1 cellular context compared by ENCODE assay signal in the genomic region with DNA sequence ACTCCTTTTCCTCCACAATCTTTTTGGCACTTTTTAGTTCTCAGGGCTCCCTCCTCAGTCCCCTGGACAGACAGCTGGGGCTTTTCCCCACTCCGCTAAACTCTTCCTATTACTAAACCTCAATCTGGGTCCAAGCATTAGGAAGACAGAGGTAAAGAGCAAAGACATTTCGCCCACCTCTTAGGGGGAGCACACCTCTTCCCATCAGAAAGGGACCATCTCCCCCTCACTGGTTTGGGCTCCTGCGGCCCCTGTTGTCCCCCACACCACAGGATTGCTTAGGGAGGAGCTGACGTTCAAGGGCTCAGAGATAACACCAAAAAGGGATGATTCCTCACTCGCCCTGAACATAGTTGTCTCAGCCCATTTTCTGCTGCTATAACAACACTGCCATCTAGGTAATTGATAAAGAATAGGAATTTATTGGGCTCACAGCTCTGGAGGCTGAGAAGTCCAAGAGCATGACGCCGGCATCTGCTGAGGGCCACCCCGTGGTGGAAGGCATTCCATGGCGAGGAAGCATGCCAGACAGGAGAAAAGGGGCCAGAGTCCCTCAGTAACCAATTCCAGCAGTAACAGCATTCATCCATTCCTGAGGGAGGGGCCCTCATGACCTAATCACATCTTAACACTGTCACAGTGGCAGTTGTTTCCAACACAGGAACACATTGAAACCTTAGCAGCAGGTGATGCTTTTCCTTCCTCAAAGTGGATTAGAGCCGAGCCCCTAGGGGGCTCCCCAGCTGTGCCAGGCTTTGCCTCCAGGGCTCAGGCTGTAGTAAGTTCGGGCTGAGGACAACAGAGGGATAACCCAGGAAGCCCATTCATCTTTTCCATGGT.
TF ChIP-seq lines count a peak whose summit lies in the region.

No MANE protein-coding gene starts in this region.

TF ChIP-seq in SK-N-SH treated with all-trans-retinoic acid at 6 μM for 48 hours, 23 proteins besides CTCF, POLR2A, EP300 and RAD21:
- no peak for TF ChIP-seq ARNTL (CRISPR knock-in tag; IDR thresholded peaks at IDR 0.05; ENCODE audit: borderline replicate concordance, low read depth)
- no peak for TF ChIP-seq TOX (CRISPR knock-in tag; IDR thresholded peaks at IDR 0.05; ENCODE audit: borderline replicate concordance)
- no peak for TF ChIP-seq GLIS3 (CRISPR knock-in tag; IDR thresholded peaks at IDR 0.05)
- TF ChIP-seq, protein P1, sequence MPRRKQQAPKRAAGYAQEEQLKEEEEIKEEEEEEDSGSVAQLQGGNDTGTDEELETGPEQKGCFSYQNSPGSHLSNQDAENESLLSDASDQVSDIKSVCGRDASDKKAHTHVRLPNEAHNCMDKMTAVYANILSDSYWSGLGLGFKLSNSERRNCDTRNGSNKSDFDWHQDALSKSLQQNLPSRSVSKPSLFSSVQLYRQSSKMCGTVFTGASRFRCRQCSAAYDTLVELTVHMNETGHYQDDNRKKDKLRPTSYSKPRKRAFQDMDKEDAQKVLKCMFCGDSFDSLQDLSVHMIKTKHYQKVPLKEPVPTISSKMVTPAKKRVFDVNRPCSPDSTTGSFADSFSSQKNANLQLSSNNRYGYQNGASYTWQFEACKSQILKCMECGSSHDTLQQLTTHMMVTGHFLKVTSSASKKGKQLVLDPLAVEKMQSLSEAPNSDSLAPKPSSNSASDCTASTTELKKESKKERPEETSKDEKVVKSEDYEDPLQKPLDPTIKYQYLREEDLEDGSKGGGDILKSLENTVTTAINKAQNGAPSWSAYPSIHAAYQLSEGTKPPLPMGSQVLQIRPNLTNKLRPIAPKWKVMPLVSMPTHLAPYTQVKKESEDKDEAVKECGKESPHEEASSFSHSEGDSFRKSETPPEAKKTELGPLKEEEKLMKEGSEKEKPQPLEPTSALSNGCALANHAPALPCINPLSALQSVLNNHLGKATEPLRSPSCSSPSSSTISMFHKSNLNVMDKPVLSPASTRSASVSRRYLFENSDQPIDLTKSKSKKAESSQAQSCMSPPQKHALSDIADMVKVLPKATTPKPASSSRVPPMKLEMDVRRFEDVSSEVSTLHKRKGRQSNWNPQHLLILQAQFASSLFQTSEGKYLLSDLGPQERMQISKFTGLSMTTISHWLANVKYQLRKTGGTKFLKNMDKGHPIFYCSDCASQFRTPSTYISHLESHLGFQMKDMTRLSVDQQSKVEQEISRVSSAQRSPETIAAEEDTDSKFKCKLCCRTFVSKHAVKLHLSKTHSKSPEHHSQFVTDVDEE (CRISPR knock-in tag; IDR thresholded peaks at IDR 0.05): no peak
- no peak for TF ChIP-seq ESRRG (CRISPR knock-in tag; IDR thresholded peaks at IDR 0.05)
- TF ChIP-seq, protein P2, sequence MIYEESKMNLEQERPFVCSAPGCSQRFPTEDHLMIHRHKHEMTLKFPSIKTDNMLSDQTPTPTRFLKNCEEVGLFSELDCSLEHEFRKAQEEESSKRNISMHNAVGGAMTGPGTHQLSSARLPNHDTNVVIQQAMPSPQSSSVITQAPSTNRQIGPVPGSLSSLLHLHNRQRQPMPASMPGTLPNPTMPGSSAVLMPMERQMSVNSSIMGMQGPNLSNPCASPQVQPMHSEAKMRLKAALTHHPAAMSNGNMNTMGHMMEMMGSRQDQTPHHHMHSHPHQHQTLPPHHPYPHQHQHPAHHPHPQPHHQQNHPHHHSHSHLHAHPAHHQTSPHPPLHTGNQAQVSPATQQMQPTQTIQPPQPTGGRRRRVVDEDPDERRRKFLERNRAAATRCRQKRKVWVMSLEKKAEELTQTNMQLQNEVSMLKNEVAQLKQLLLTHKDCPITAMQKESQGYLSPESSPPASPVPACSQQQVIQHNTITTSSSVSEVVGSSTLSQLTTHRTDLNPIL (CRISPR knock-in tag; IDR thresholded peaks at IDR 0.05; ENCODE audit: low read depth): no peak
- TF ChIP-seq, protein P3, sequence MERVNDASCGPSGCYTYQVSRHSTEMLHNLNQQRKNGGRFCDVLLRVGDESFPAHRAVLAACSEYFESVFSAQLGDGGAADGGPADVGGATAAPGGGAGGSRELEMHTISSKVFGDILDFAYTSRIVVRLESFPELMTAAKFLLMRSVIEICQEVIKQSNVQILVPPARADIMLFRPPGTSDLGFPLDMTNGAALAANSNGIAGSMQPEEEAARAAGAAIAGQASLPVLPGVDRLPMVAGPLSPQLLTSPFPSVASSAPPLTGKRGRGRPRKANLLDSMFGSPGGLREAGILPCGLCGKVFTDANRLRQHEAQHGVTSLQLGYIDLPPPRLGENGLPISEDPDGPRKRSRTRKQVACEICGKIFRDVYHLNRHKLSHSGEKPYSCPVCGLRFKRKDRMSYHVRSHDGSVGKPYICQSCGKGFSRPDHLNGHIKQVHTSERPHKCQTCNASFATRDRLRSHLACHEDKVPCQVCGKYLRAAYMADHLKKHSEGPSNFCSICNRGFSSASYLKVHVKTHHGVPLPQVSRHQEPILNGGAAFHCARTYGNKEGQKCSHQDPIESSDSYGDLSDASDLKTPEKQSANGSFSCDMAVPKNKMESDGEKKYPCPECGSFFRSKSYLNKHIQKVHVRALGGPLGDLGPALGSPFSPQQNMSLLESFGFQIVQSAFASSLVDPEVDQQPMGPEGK (CRISPR knock-in tag; IDR thresholded peaks at IDR 0.05; ENCODE audit: borderline replicate concordance): no peak
- no peak for TF ChIP-seq ZFP30 (CRISPR knock-in tag; IDR thresholded peaks at IDR 0.05)
- TF ChIP-seq RARB (CRISPR knock-in tag; IDR thresholded peaks at IDR 0.05): no peak
- TF ChIP-seq ZNF8 (CRISPR knock-in tag; IDR thresholded peaks at IDR 0.05): no peak
- no peak for TF ChIP-seq ZC3H10 (CRISPR knock-in tag; IDR thresholded peaks at IDR 0.05)
- TF ChIP-seq ZNF70 (CRISPR knock-in tag; IDR thresholded peaks at IDR 0.05): no peak
- TF ChIP-seq, protein P4, sequence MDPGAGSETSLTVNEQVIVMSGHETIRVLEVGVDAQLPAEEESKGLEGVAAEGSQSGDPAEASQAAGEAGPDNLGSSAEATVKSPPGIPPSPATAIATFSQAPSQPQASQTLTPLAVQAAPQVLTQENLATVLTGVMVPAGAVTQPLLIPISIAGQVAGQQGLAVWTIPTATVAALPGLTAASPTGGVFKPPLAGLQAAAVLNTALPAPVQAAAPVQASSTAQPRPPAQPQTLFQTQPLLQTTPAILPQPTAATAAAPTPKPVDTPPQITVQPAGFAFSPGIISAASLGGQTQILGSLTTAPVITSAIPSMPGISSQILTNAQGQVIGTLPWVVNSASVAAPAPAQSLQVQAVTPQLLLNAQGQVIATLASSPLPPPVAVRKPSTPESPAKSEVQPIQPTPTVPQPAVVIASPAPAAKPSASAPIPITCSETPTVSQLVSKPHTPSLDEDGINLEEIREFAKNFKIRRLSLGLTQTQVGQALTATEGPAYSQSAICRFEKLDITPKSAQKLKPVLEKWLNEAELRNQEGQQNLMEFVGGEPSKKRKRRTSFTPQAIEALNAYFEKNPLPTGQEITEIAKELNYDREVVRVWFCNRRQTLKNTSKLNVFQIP (CRISPR knock-in tag; IDR thresholded peaks at IDR 0.05; ENCODE audit: borderline replicate concordance, low read depth): no peak
- no peak for TF ChIP-seq ISL1 (CRISPR knock-in tag; IDR thresholded peaks at IDR 0.05)
- TF ChIP-seq BACH2 (CRISPR knock-in tag; IDR thresholded peaks at IDR 0.05; ENCODE audit: borderline replicate concordance): no peak
- TF ChIP-seq SNAI2 (CRISPR knock-in tag; IDR thresholded peaks at IDR 0.05): no peak
- no peak for TF ChIP-seq OSR1 (CRISPR knock-in tag; IDR thresholded peaks at IDR 0.05)
- TF ChIP-seq TCF4 (CRISPR knock-in tag; IDR thresholded peaks at IDR 0.05; ENCODE audit: borderline replicate concordance): no peak
